Comparison of ENCODE assay signal across 8 cellular contexts in the genomic region with DNA sequence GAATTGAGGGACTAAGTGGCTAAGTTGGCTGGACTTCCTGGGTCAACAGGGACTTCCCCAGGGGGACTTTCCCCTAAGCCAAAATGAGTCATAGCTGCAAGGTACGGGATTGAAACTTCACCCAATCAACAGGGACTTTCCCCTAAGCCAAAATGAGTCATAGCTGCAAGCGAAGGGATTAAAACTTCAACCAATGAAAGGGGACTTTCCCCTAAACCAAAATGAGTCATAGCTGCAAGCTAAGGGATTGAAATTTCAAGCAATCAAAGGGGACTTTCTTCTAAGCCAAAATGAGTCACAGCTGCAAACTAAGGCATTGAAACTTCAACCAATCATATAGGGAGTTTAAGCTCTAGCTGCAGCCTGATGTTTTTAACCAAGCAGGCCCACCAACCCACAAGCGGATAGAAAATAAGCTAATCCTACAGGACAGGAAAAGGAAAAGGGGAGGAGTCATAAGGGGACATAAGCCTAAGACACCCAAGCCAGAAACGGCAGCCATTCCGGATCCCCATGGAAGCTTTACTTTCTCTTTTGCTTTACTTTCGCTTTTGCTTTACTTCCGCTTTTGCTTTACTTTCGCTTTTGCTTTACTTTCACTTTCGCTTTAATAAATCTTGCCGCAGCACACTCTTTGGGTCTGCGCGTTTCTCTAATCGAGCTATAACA.
DNase-seq lines count a peak whose midpoint lies in the region; ATAC-seq, FAIRE-seq and TF ChIP-seq lines count a peak whose summit lies in the region.

No MANE protein-coding gene starts in this region.

- H3K56ac ChIP-seq in H9 (ENCODE audit: insufficient read length, low read depth, low read length) = no peak overlapping the region

- peak overlapping the region; percentile 81 for H3K4me3 Mint-ChIP-seq in activated B cell treated with CpG ODN at 0.5 μM for 24 hours
- no peak overlapping the region for H3K4me3 Mint-ChIP-seq in H9

- H3K27ac Mint-ChIP-seq in activated B cell treated with CpG ODN at 0.5 μM for 24 hours (peak overlapping the region; percentile 95), H9 (no peak overlapping the region)

- no peak overlapping the region for H3K18ac ChIP-seq in H9 (ENCODE audit: insufficient read length, low read depth, low read length)

- H3K36me3 ChIP-seq in esophagus muscularis mucosa = no peaks in the 10 kb centered on the region

- H3K4me2 ChIP-seq in H9 (ENCODE audit: insufficient read depth, insufficient read length, low read length) = no peak overlapping the region

- TF ChIP-seq POLR2A in esophagus muscularis mucosa (IDR thresholded peaks at IDR 0.05; ENCODE audit: low read depth) = no peak

- H4K8ac ChIP-seq in H9 (replicated peaks; ENCODE audit: insufficient read length, low read depth, low read length) = no peak overlapping the region

- POLR2A ChIA-PET in activated B cell treated with CpG ODN at 0.5 μM for 24 hours (lab: Charles Lee) = interaction anchor here (0.8 kb wide), 1 partner anchor 331 kb away, joined by 3 read pairs; no protein-coding TSS in a partner anchor

- H3K4ac ChIP-seq in H9 (ENCODE audit: low read depth, low read length) = no peak overlapping the region

- no peak overlapping the region for H2BK12ac ChIP-seq in H9 (ENCODE audit: insufficient read length, low read depth, low read length)

- H2AFZ ChIP-seq in H9 (ENCODE audit: low read length) = no peak overlapping the region

- no peak overlapping the region for H3K23ac ChIP-seq in H9 (ENCODE audit: insufficient read length, low read depth, low read length)

- DNase-seq in Daoy (ENCODE audit: low read depth) (peak; percentile 15), HTR-8/SVneo (ENCODE audit: insufficient read length, low spot score) (peak; percentile 11), activated B cell treated with CpG ODN at 0.5 μM for 24 hours (no peak), esophagus muscularis mucosa (ENCODE audit: extremely low spot score) (no peak), H9 (no peak)
- DNase-seq in effector CD4-positive, alpha-beta T cell = peak; percentile 50
- DNase-seq in stimulated activated CD4-positive, alpha-beta T cell treated with anti-CD3 and anti-CD28 coated beads, Interleukin-1b, Interleukin-23, amount 100 ng/mL, for 48 hours = peak; percentile 56

- H3K79me1 ChIP-seq in H9 (ENCODE audit: insufficient read depth, low read depth, low read length, poor library complexity, severe bottlenecking) = no peaks in the 10 kb centered on the region

- WGBS in esophagus muscularis mucosa = 80% methylated on average over 13 of the region's 13 CpGs
- WGBS in H9 (ENCODE audit: extremely low coverage, insufficient read length, low lambda C conversion rate) = no CpG with 5 or more reads among the region's 13 CpGs

- no peak for TF ChIP-seq EP300 in esophagus muscularis mucosa (IDR thresholded peaks at IDR 0.05)

- H3K27me3 ChIP-seq in esophagus muscularis mucosa (no peaks in the 10 kb centered on the region), H9 (ENCODE audit: insufficient read depth, low read length) (no peaks in the 10 kb centered on the region)

- H2BK120ac ChIP-seq in H9 (ENCODE audit: low read depth, low read length, poor library complexity, severe bottlenecking) = no peak overlapping the region

- H2BK15ac ChIP-seq in H9 (ENCODE audit: low read depth, low read length) = no peak overlapping the region

- CTCF ChIA-PET in activated B cell treated with CpG ODN at 0.5 μM for 24 hours (lab: Charles Lee) = no interaction called here

- no peak overlapping the region for H2AK5ac ChIP-seq in H9 (ENCODE audit: insufficient read length, low read length)

- no peak overlapping the region for H3K14ac ChIP-seq in H9 (ENCODE audit: insufficient read depth, low read length)

- peaks cover 3% of the 10 kb centered on the region for H3K9me3 Mint-ChIP-seq in activated B cell treated with CpG ODN at 0.5 μM for 24 hours
- H3K9me3 Mint-ChIP-seq in H9 = peaks cover 23 to 32% of the 10 kb centered on the region in 2 experiments

- no peak for TF ChIP-seq CTCF in activated B cell treated with CpG ODN at 0.5 μM for 24 hours (IDR thresholded peaks at IDR 0.05)
- TF ChIP-seq CTCF in esophagus muscularis mucosa (IDR thresholded peaks at IDR 0.05) = no peak
- no peak for TF ChIP-seq CTCF in H9 (conservative IDR thresholded peaks at IDR 0.05)

- H2BK20ac ChIP-seq in H9 (ENCODE audit: low read depth, low read length, poor library complexity, severe bottlenecking) = no peak overlapping the region

- H3T11ph ChIP-seq in H9 (ENCODE audit: low read length) = no peak overlapping the region

- H3K23me2 ChIP-seq in H9 (ENCODE audit: insufficient read length, low read depth, low read length, poor library complexity, severe bottlenecking) = no peaks in the 10 kb centered on the region

- no peak overlapping the region for H3K4me3 ChIP-seq in esophagus muscularis mucosa

- FAIRE-seq in HTR-8/SVneo (lab: Jason Lieb, UNC) = no peak

- H4K91ac ChIP-seq in H9 (ENCODE audit: insufficient read length, low read depth, low read length) = no peak overlapping the region

- no peak overlapping the region for H3K9ac ChIP-seq in H9 (ENCODE audit: extremely low read depth, insufficient read length, low read length)

- H2BK5ac ChIP-seq in H9 (ENCODE audit: insufficient read length, low read length) = no peak overlapping the region

- no peak overlapping the region for H4K5ac ChIP-seq in H9 (ENCODE audit: insufficient read length, low read depth, low read length)

- ATAC-seq in GM21515 (IDR thresholded peaks at IDR 0.05; ENCODE audit: unreplicated experiment) = peak; percentile 72
- peak; percentile 75 for ATAC-seq in activated B cell treated with CpG ODN at 0.5 μM for 24 hours (ENCODE audit: low read depth)

- intact Hi-C loops in activated B cell treated with CpG ODN at 0.5 μM for 24 hours (cut with micrococcal nuclease) (loop anchor here (1.0 kb wide), 1 partner anchor 330 kb away; no protein-coding TSS in a partner anchor), esophagus muscularis mucosa (cut with DNase I) (no loop called here)

- no peak overlapping the region for H3K27ac ChIP-seq in esophagus muscularis mucosa (replicated peaks in 1 of 4)
- H3K27ac ChIP-seq in H9 (ENCODE audit: insufficient read length, low read depth, low read length) = no peak overlapping the region

- H3K9me3 ChIP-seq in esophagus muscularis mucosa = peaks cover 0 to 6% (median 3%) of the 10 kb centered on the region in 4 donors
- no peaks in the 10 kb centered on the region for H3K9me3 ChIP-seq in H9 (ENCODE audit: control insufficient read depth, low read depth, low read length)

- H3K27me3 Mint-ChIP-seq in activated B cell treated with CpG ODN at 0.5 μM for 24 hours (peaks cover 2% of the 10 kb centered on the region), H9 (ENCODE audit: low read depth) (no peaks in the 10 kb centered on the region)

- no peaks in the 10 kb centered on the region for H3K4me1 ChIP-seq in esophagus muscularis mucosa
- H3K4me1 ChIP-seq in H9 (ENCODE audit: insufficient read depth, low read length) = peaks cover 2% of the 10 kb centered on the region; the same call in 1 of the 2 replicates

- no peaks in the 10 kb centered on the region for H3K79me2 ChIP-seq in H9 (ENCODE audit: insufficient read depth, low read length)

- H3K4me1 Mint-ChIP-seq in activated B cell treated with CpG ODN at 0.5 μM for 24 hours = peaks cover 32% of the 10 kb centered on the region
- peaks cover 0 to 6% of the 10 kb centered on the region in 2 experiments; a peak in 2 of 4 replicates for H3K4me1 Mint-ChIP-seq in H9

- H4K20me1 ChIP-seq in H9 (ENCODE audit: control insufficient read depth, insufficient read depth, insufficient read length) = no peaks in the 10 kb centered on the region

- H3K36me3 Mint-ChIP-seq in activated B cell treated with CpG ODN at 0.5 μM for 24 hours (ENCODE audit: low read depth) (peaks cover 4% of the 10 kb centered on the region), H9 (ENCODE audit: insufficient read depth in 1 of 3, low read depth in 3 of 3) (peaks cover 4 to 37% (median 21%) of the 10 kb centered on the region in 3 experiments; a peak in 6 of 7 replicates)

Comparison
In these comparisons a context has a peak if more than half of its experiments do, and no peak if none do; other contexts are left out.
1. DNase-seq: peak in Daoy (single experiment), HTR-8/SVneo (single experiment), effector CD4-positive, alpha-beta T cell (single experiment) and stimulated activated CD4-positive, alpha-beta T cell treated with anti-CD3 and anti-CD28 coated beads, Interleukin-1b, Interleukin-23, amount 100 ng/mL, for 48 hours (single experiment); none in activated B cell treated with CpG ODN at 0.5 μM for 24 hours (single experiment), esophagus muscularis mucosa (single experiment) and H9 (single experiment).